ENCODE assay signal across 8 cellular contexts in the genomic region with DNA sequence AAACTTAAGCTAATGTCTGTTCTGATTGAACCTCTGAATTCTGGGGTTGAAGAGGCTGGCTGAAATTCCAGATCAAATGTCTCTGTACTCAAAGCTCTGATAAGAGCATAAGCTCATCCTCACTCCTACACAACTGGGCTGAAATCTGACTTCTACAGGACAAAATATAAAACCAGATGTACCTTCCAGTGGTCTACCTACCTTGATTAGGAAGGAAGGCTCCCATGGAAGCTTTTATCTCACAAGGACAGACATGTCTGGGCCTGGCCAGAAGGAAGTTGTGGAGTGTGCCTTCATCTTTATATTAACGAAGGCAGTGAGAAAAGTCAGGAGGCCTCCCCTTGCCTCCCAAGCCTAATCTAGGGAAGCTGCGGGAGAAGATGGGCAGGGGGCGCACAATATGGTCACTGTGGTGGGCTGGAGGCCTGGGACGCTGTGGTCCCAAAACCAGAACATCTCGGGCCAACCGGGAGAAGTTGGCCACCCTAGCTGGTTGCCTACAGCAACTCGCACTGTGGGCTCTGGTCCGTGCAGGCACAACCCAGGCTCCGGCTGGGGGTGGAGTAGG. TPM values are rescaled to one million over a fixed set of nuclear protein-coding genes. Genes with fewer than 3 reads are reported as not detected.
DNase-seq lines count a peak whose midpoint lies in the region; ATAC-seq and TF ChIP-seq lines count a peak whose summit lies in the region.

No MANE protein-coding gene starts in this region.

- CTCF ChIA-PET in T-cell (lab: Charles Lee): interaction anchor here in 1 of 2 donors (1.0 to 2.2 kb wide), 5 partner anchors 9 to 65 kb away, joined by 3 to 10 read pairs (median 3); no protein-coding TSS in a partner anchor

- no peak for TF ChIP-seq CTCF in AG10803 (conservative IDR thresholded peaks at IDR 0.05; ENCODE audit: low read length)
- TF ChIP-seq CTCF in fibroblast of pulmonary artery (IDR thresholded peaks at IDR 0.05; ENCODE audit: low read length, missing control alignments): no peak

- no peaks in the 10 kb centered on the region for H3K9me3 Mint-ChIP-seq in T-cell

- no peaks in the 10 kb centered on the region for H3K27me3 Mint-ChIP-seq in T-cell

- peak; percentile 0 for ATAC-seq in GM21529 (IDR thresholded peaks at IDR 0.05; ENCODE audit: unreplicated experiment)
- ATAC-seq in T-cell (replicated peaks in 1 of 4): no peak
- ATAC-seq in HG02798 (IDR thresholded peaks at IDR 0.05; ENCODE audit: poor library complexity, unreplicated experiment): no peak
- no peak for ATAC-seq in HG03045 (IDR thresholded peaks at IDR 0.05; ENCODE audit: unreplicated experiment)

- peak overlapping the region; percentile 97 to 99 for H3K27ac Mint-ChIP-seq in T-cell

- H3K4me3 ChIP-seq in AG10803 (ENCODE audit: low read length): peak overlapping the region; percentile 72
- H3K4me3 ChIP-seq in fibroblast of pulmonary artery (replicated peaks; ENCODE audit: low read depth, low read length): peak overlapping the region; percentile 67
- H3K4me3 ChIP-seq in skeletal muscle cell (ENCODE audit: low read depth, low read length): peak overlapping the region; percentile 66

- H3K4me3 Mint-ChIP-seq in T-cell: peak overlapping the region; percentile 83 to 93 (median 92)

- peaks cover 5% of the 10 kb centered on the region for H3K36me3 Mint-ChIP-seq in T-cell

- POLR2A ChIA-PET in T-cell (lab: Charles Lee): interaction anchor here (0.8 to 2.0 kb wide), 3 partner anchors 11 to 79 kb away, joined by 3 to 19 read pairs (median 3); no protein-coding TSS in a partner anchor

- DNase-seq in AG10803 (ENCODE audit: low read depth): no peak
- DNase-seq in T-cell: no peak
- DNase-seq in fibroblast of pulmonary artery (ENCODE audit: low read depth): no peak
- no peak for DNase-seq in skeletal muscle cell (ENCODE audit: low read depth)
- DNase-seq in GDM1 (lab: John Stamatoyannopoulos, UW): no peak

- H3K4me1 Mint-ChIP-seq in T-cell: peaks cover 35 to 56% (median 39%) of the 10 kb centered on the region in 3 donors

RNA-seq across cellular contexts. Expression of gene LRRC37A3, which starts 55.6 kb away (rescaled TPM):
- 10 to 100 TPM in 4 of 5 donors, 1 to 10 TPM in 1; 9.2 to 65.8 (median 14.0) TPM for total RNA-seq in T-cell
